16 cellular contexts compared by ENCODE assay signal in the genomic region with DNA sequence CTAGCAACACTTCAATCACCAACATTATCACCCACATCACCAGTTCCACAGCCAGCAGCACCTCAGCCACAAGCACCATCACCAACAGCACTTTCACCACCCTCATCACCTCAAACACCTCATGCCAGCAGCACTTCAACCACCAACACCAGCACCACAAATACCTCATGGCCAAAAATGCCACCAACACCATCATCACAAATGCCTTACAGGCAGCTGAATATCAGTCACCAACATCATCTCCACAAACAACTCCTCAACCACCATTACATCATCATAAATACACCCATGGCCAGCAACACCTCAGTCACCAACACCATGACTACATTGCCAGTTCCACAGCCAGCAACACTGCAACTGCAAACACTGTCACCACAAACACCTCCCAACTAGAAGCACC. TPM values are rescaled to one million over a fixed set of nuclear protein-coding genes. Genes with fewer than 3 reads are reported as not detected.
"Had no signal": no experiment of that assay in that cellular context is flagged by ENCODE, and none has a peak within 500 bp of the region (broad histone marks: within the 10 kb centered on the region; RNA-seq: fewer than 3 reads in every experiment).

No MANE protein-coding gene starts in this region.

- H3K27ac Mint-ChIP-seq: activated naive CD4-positive, alpha-beta T cell treated with anti-CD3 and anti-CD28 coated beads, Interleukin-2, amount 50 U/mL, for 24 hours; T-helper 2 cell treated with Interferon-gamma antibody and Interleukin-4, amounts not matched to agents 5 μg/mL and 100 μg/mL, for 36 hours had no signal

- ATAC-seq: sciatic nerve had no signal

- H3K9me3 ChIP-seq: esophagus muscularis mucosa, prostate gland, SJSA1, stomach, thoracic aorta had no signal

- H3K36me3 Mint-ChIP-seq: activated naive CD4-positive, alpha-beta T cell treated with anti-CD3 and anti-CD28 coated beads, Interleukin-2, amount 50 U/mL, for 24 hours had no signal

- H3K27me3 Mint-ChIP-seq: activated naive CD4-positive, alpha-beta T cell treated with anti-CD3 and anti-CD28 coated beads, Interleukin-2, amount 50 U/mL, for 24 hours had no signal

- H3K36me3 ChIP-seq: esophagus muscularis mucosa, prostate gland, SJSA1, stomach, thoracic aorta had no signal

- DNase-seq: activated CD4-positive, alpha-beta T cell treated with anti-CD3 and anti-CD28 coated beads for 1 hour; hypothalamus; stomach; SW 1271 had no signal

- H3K4me3 ChIP-seq: esophagus muscularis mucosa, prostate gland, SJSA1, stomach, thoracic aorta had no signal

- H3K9me3 Mint-ChIP-seq: activated naive CD4-positive, alpha-beta T cell treated with anti-CD3 and anti-CD28 coated beads, Interleukin-2, amount 50 U/mL, for 24 hours; T-helper 2 cell treated with Interferon-gamma antibody and Interleukin-4, amounts not matched to agents 5 μg/mL and 100 μg/mL, for 36 hours had no signal

- H3K27me3 ChIP-seq: SJSA1 had no signal

- H3K4me3 Mint-ChIP-seq: activated naive CD4-positive, alpha-beta T cell treated with anti-CD3 and anti-CD28 coated beads, Interleukin-2, amount 50 U/mL, for 24 hours; T-helper 2 cell treated with Interferon-gamma antibody and Interleukin-4, amounts not matched to agents 5 μg/mL and 100 μg/mL, for 36 hours had no signal

- H3K27ac ChIP-seq: esophagus muscularis mucosa, prostate gland, SJSA1, stomach, thoracic aorta had no signal

- H3K4me1 ChIP-seq: esophagus muscularis mucosa, prostate gland, SJSA1, stomach had no signal

- H3K4me1 Mint-ChIP-seq: activated naive CD4-positive, alpha-beta T cell treated with anti-CD3 and anti-CD28 coated beads, Interleukin-2, amount 50 U/mL, for 24 hours had no signal

RNA-seq across cellular contexts. Expression of gene FCER2, which starts 10.4 kb away (rescaled TPM):
- total RNA-seq: chondrocyte, dermis microvascular lymphatic vessel endothelial cell, fibroblast of villous mesenchyme, lower leg skin, myocyte, SJSA1 had no signal

RNA-seq across cellular contexts. Expression of gene MCEMP1, which starts 14.6 kb away (rescaled TPM):
- total RNA-seq: chondrocyte, dermis microvascular lymphatic vessel endothelial cell, fibroblast of villous mesenchyme, lower leg skin, myocyte, SJSA1 had no signal

RNA-seq across cellular contexts. Expression of gene RETN, which starts 22.6 kb away (rescaled TPM):
- total RNA-seq: chondrocyte, dermis microvascular lymphatic vessel endothelial cell, fibroblast of villous mesenchyme, lower leg skin, myocyte, prostate gland, SJSA1, thoracic aorta had no signal

RNA-seq across cellular contexts. Expression of gene CLEC4G, which starts 40.4 kb away (rescaled TPM):
- total RNA-seq: chondrocyte, dermis microvascular lymphatic vessel endothelial cell, fibroblast of villous mesenchyme, myocyte, SJSA1 had no signal
